1 cellular context compared by ENCODE assay signal in genomic region chr3:9422712-9423424, GRCh38.
TF ChIP-seq lines count a peak whose summit lies in the region.

No MANE protein-coding gene starts in this region.

TF ChIP-seq in HepG2, 621 proteins besides CTCF, POLR2A, EP300 and RAD21 (continued from another document and continues in another):
- TF ChIP-seq FOXP1 (IDR thresholded peaks at IDR 0.05) (peak; percentile 46; the same call in 1 of the 2 replicates), FOXP1 (CRISPR knock-in tag; IDR thresholded peaks at IDR 0.05) (peak; percentile 52; the same call in 1 of the 2 replicates), CCDC6 (CRISPR knock-in tag; IDR thresholded peaks at IDR 0.05) (peak; percentile 39; the same call in 1 of the 2 replicates), SPEN (CRISPR knock-in tag; IDR thresholded peaks at IDR 0.05; ENCODE audit: low read depth) (peak; percentile 89; the same call in 1 of the 2 replicates), XBP1 (CRISPR knock-in tag; IDR thresholded peaks at IDR 0.05) (no peak), AGO2 (optimal IDR thresholded peaks at IDR 0.05; ENCODE audit: low read depth, low read length) (no peak), MYC (CRISPR knock-in tag; IDR thresholded peaks at IDR 0.05; ENCODE audit: borderline replicate concordance) (no peak), ZNF687 (CRISPR knock-in tag; IDR thresholded peaks at IDR 0.05) (no peak), ZMYM2 (CRISPR knock-in tag; IDR thresholded peaks at IDR 0.05) (no peak), TCF7 (IDR thresholded peaks at IDR 0.05; ENCODE audit: low read depth) (peak; percentile 71), CERS6 (CRISPR knock-in tag; IDR thresholded peaks at IDR 0.05) (no peak), NR1H2 (CRISPR knock-in tag; IDR thresholded peaks at IDR 0.05; ENCODE audit: borderline replicate concordance, low read depth) (no peak), KIAA2018 (CRISPR knock-in tag; IDR thresholded peaks at IDR 0.05; ENCODE audit: borderline replicate concordance) (no peak), AKAP8 (CRISPR knock-in tag; IDR thresholded peaks at IDR 0.05) (no peak), ZMAT5 (CRISPR knock-in tag; IDR thresholded peaks at IDR 0.05; ENCODE audit: borderline replicate concordance, low read depth) (no peak), FIP1L1 (IDR thresholded peaks at IDR 0.05; ENCODE audit: borderline replicate concordance, insufficient read depth, low read depth, low read length) (no peak), TAF15 (IDR thresholded peaks at IDR 0.05; ENCODE audit: low read depth, low read length, poor library complexity, severe bottlenecking) (no peak), SETDB1 (CRISPR knock-in tag; IDR thresholded peaks at IDR 0.05; ENCODE audit: borderline replicate concordance) (no peak), ZNF142 (CRISPR knock-in tag; IDR thresholded peaks at IDR 0.05) (no peak), HNF1A (IDR thresholded peaks at IDR 0.05; ENCODE audit: low read depth) (no peak), HNF1A (CRISPR knock-in tag; IDR thresholded peaks at IDR 0.05; ENCODE audit: borderline replicate concordance) (peak; percentile 66; the same call in 1 of the 2 replicates), TEAD3 (CRISPR knock-in tag; optimal IDR thresholded peaks at IDR 0.05; ENCODE audit: borderline replicate concordance) (peak; percentile 84)
